Comparison of ENCODE assay signal across 17 cellular contexts in genomic region chr2:30195011-30195410, GRCh38.
"Had no signal": no experiment of that assay in that cellular context is flagged by ENCODE, and none has a peak within 500 bp of the region (broad histone marks: within the 10 kb centered on the region; RNA-seq: fewer than 3 reads in every experiment).

No MANE protein-coding gene starts in this region.

- H3K4me3 ChIP-seq: colonic mucosa, hepatocyte, lung, pancreas, smooth muscle cell, suprapubic skin, thyroid gland, upper lobe of left lung, uterus had no signal

- ATAC-seq: foreskin keratinocyte, left colon, natural killer cell, pancreas had no signal

- H2AFZ ChIP-seq: hepatocyte had no signal

- H3K4me1 ChIP-seq: colonic mucosa, foreskin keratinocyte, pancreas, suprapubic skin, thyroid gland, upper lobe of left lung, uterus had no signal

- H3K4me2 ChIP-seq: hepatocyte, smooth muscle cell had no signal

- H3K36me3 ChIP-seq: colonic mucosa, pancreas, suprapubic skin, thyroid gland, upper lobe of left lung, uterus had no signal

- H3K27ac ChIP-seq: colonic mucosa, foreskin keratinocyte, hepatocyte, pancreas, suprapubic skin, thyroid gland, upper lobe of left lung, uterus had no signal

- H3K9me3 ChIP-seq: colonic mucosa, pancreas, suprapubic skin, thyroid gland, upper lobe of left lung, uterus had no signal

- DNase-seq: colonic mucosa; dermis blood vessel endothelial cell; foreskin keratinocyte; left colon; left ventricle myocardium superior; natural killer cell; occipital lobe; pancreas; stimulated activated CD4-positive, alpha-beta T cell treated with anti-CD3 and anti-CD28 coated beads, Interleukin-2, amount 100 ng/mL, for 48 hours; stimulated activated naive CD4-positive, alpha-beta T cell treated with Interleukin-2 at 50 U/mL for 16 hours; thyroid gland; upper lobe of left lung; uterus had no signal

- FAIRE-seq: pancreas had no signal

- H3K79me2 ChIP-seq: hepatocyte had no signal

- H3K27me3 ChIP-seq: colonic mucosa, hepatocyte, pancreas, thyroid gland, upper lobe of left lung, uterus had no signal
